Comparison of ENCODE assay signal across 22 cellular contexts in the genomic region with DNA sequence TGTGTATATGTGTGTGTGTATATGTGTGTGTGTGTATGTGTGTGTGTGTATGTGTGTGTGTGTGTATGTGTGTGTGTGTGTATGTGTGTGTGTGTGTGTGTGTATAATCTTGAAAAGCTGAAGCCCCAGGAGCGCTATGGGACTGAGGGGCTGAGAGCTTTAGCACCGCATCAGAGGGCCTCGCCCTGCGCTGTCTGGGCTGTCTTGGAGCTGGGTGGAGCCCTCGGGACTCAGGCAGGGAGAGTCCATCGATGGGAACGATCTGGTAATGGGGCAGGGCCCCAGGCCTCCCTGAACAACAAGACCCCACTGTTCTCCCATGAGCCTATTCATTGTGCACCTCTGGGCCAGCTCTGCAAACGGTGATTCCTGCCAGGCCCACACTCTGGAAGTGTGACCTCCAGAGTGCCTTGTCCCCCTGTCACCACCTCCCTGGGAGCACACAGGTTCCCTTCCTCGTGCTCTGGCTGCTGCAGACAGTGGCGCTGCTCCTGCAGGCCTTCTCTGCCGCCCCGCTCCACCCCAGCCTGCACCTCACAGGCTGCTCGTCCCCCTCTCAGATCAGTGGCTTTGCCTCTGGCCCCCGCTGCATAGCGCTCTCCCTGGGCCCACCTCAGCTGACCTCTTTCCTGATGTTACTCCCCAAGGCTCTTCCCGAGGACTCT.
"Had no signal": no experiment of that assay in that cellular context is flagged by ENCODE, and none has a peak within 500 bp of the region (broad histone marks: within the 10 kb centered on the region; RNA-seq: fewer than 3 reads in every experiment).

No MANE protein-coding gene starts in this region.

- H3K36me3 ChIP-seq: neutrophil, pancreas, vagina had no signal

- H3K79me2 ChIP-seq: hepatocyte had no signal

- H3K4me3 Mint-ChIP-seq: activated CD4-positive, alpha-beta T cell treated with anti-CD3 and anti-CD28 coated beads, Interleukin-2, amount 10 ng/mL, durations not matched to agents 7 days and 5 days; activated naive CD4-positive, alpha-beta T cell treated with anti-CD3 and anti-CD28 coated beads, Interleukin-2, amount 50 U/mL, for 24 hours; activated T-cell treated with anti-CD3 and anti-CD28 coated beads, Interleukin-2, amount 50 U/mL, for 4 hours; dendritic cell treated with granulocyte-macrophage colony-stimulating factor and Interleukin-4, amounts not matched to agents 40 ng/mL and 50 ng/mL, for 4 days; T-helper 1 cell treated with Interleukin-12 subunit alpha and Interleukin-12 subunit beta and Interleukin-4 antibody, amounts not matched to agents 30 μg/mL and 1 μg/mL, for 36 hours had no signal

- H3K36me3 Mint-ChIP-seq: activated naive CD4-positive, alpha-beta T cell treated with anti-CD3 and anti-CD28 coated beads, Interleukin-2, amount 50 U/mL, for 24 hours had no signal

- H3K27me3 ChIP-seq: hepatocyte, pancreas, vagina had no signal

- DNase-seq: activated CD4-positive, alpha-beta T cell treated with anti-CD3 and anti-CD28 coated beads, Interleukin-2, amount 10 ng/mL, durations not matched to agents 7 days and 5 days; activated CD8-positive, alpha-beta memory T cell treated with anti-CD3 and anti-CD28 coated beads, Interleukin-2, amount 50 U/mL, for 4 hours; activated gamma-delta T cell; activated T-cell treated with anti-CD3 and anti-CD28 coated beads, Interleukin-2, amount 50 U/mL, for 4 hours; effector memory CD4-positive, alpha-beta T cell; foreskin fibroblast; mammary epithelial cell; stimulated activated CD4-positive, alpha-beta T cell treated with anti-CD3 and anti-CD28 coated beads, Interleukin-12 subunit alpha, Interleukin-12 subunit beta, amount 100 ng/mL, for 4 hours; stimulated activated CD4-positive, alpha-beta T cell treated with anti-CD3 and anti-CD28 coated beads, Interleukin-1b, Interleukin-23, amount 100 ng/mL, for 48 hours; stimulated activated CD8-positive, alpha-beta memory T cell treated with anti-CD3 and anti-CD28 coated beads, Interleukin-4, amount 100 ng/mL, for 48 hours; stimulated activated naive CD4-positive, alpha-beta T cell had no signal

- H3K27ac Mint-ChIP-seq: activated CD4-positive, alpha-beta T cell treated with anti-CD3 and anti-CD28 coated beads, Interleukin-2, amount 10 ng/mL, durations not matched to agents 7 days and 5 days; activated naive CD4-positive, alpha-beta T cell treated with anti-CD3 and anti-CD28 coated beads, Interleukin-2, amount 50 U/mL, for 24 hours; dendritic cell treated with granulocyte-macrophage colony-stimulating factor and Interleukin-4, amounts not matched to agents 40 ng/mL and 50 ng/mL, for 4 days; T-helper 1 cell treated with Interleukin-12 subunit alpha and Interleukin-12 subunit beta and Interleukin-4 antibody, amounts not matched to agents 30 μg/mL and 1 μg/mL, for 36 hours had no signal

- H3K27ac ChIP-seq: hepatocyte, neutrophil, pancreas, vagina had no signal

- H3K4me2 ChIP-seq: hepatocyte had no signal

- FAIRE-seq: astrocyte, bronchial epithelial cell, islet of Langerhans, pancreas had no signal

- ATAC-seq: activated T-cell treated with anti-CD3 and anti-CD28 coated beads, Interleukin-2, amount 50 U/mL, for 4 hours; left lobe of liver; pancreas had no signal

- H3K9me3 ChIP-seq: neutrophil, pancreas, vagina had no signal

- H3K4me3 ChIP-seq: hepatocyte, pancreas, vagina had no signal

- H2AFZ ChIP-seq: hepatocyte had no signal

- H3K9me3 Mint-ChIP-seq: activated CD4-positive, alpha-beta T cell treated with anti-CD3 and anti-CD28 coated beads, Interleukin-2, amount 10 ng/mL, durations not matched to agents 7 days and 5 days; activated naive CD4-positive, alpha-beta T cell treated with anti-CD3 and anti-CD28 coated beads, Interleukin-2, amount 50 U/mL, for 24 hours; activated T-cell treated with anti-CD3 and anti-CD28 coated beads, Interleukin-2, amount 50 U/mL, for 4 hours; dendritic cell treated with granulocyte-macrophage colony-stimulating factor and Interleukin-4, amounts not matched to agents 40 ng/mL and 50 ng/mL, for 4 days; T-helper 1 cell treated with Interleukin-12 subunit alpha and Interleukin-12 subunit beta and Interleukin-4 antibody, amounts not matched to agents 30 μg/mL and 1 μg/mL, for 36 hours had no signal
